ENCODE assay signal across 7 cellular contexts in genomic region chr6:146190581-146190980, GRCh38.
"Had no signal": no experiment of that assay in that cellular context is flagged by ENCODE, and none has a peak within 500 bp of the region (broad histone marks: within the 10 kb centered on the region; RNA-seq: fewer than 3 reads in every experiment).

No MANE protein-coding gene starts in this region.

- DNase-seq: GM23248, GOT3, H7, HFFc6, IMR-90 had no signal

- ATAC-seq: HCT116, K562 had no signal
